ENCODE assay signal across 1 cellular context in genomic region chr12:121791671-121792496, GRCh38.
TF ChIP-seq lines count a peak whose summit lies in the region.

No MANE protein-coding gene starts in this region.

TF ChIP-seq in H1, 55 proteins besides CTCF, POLR2A, EP300 and RAD21:
- TF ChIP-seq SIRT6 (IDR thresholded peaks at IDR 0.05; ENCODE audit: low read length) = no peak
- TF ChIP-seq SP2 (IDR thresholded peaks at IDR 0.05; ENCODE audit: low read length) = no peak
- TF ChIP-seq JUN (IDR thresholded peaks at IDR 0.05; ENCODE audit: low read depth, low read length) = no peak
- no peak for TF ChIP-seq POLR2AphosphoS5 (IDR thresholded peaks at IDR 0.05; ENCODE audit: low read depth, low read length)
- TF ChIP-seq GABPA (IDR thresholded peaks at IDR 0.05; ENCODE audit: borderline replicate concordance, insufficient read depth, low read length) = no peak
- TF ChIP-seq PHF8 (conservative IDR thresholded peaks at IDR 0.05; ENCODE audit: low read depth, low read length) = no peak
- TF ChIP-seq KDM5A (IDR thresholded peaks at IDR 0.05; ENCODE audit: low read length) = no peak
- TF ChIP-seq NANOG (IDR thresholded peaks at IDR 0.05; ENCODE audit: insufficient read depth, low read depth, low read length, poor library complexity, severe bottlenecking) = no peak
- no peak for TF ChIP-seq HDAC6 (IDR thresholded peaks at IDR 0.05; ENCODE audit: low read depth, low read length)
- TF ChIP-seq ATF2 (IDR thresholded peaks at IDR 0.05; ENCODE audit: low read length) = no peak
- TF ChIP-seq CBX5 (IDR thresholded peaks at IDR 0.05; ENCODE audit: low read depth, low read length) = no peak
- TF ChIP-seq SUZ12 (IDR thresholded peaks at IDR 0.05; ENCODE audit: low read length) = no peak
- no peak for TF ChIP-seq EZH2 (IDR thresholded peaks at IDR 0.05; ENCODE audit: low read depth, low read length, severe bottlenecking)
- no peak for TF ChIP-seq EGR1 (IDR thresholded peaks at IDR 0.05; ENCODE audit: borderline replicate concordance, low read depth, low read length)
TF ChIP-seq in H1: peak in this region for 0.
